ENCODE assay signal across 19 cellular contexts in the genomic region with DNA sequence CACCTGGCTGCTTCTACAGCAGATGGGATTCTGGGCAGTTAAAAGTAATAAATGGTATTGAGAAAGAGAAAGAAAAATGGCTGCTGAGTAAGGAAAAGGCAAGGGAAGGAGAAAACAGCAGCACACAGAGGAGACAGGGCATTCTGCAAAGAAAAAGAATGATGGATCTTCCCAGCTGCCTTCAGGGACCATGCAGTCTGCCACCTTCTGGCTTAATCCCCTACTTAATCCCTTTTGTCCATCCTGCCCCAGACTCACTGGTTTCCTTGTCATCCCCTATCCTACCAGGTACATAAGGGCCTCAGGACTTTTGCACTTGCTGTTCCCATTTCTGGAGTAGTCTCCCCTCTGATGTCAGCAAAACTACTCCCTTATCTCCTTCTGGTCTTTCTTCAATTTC.
DNase-seq lines count a peak whose midpoint lies in the region; ATAC-seq and TF ChIP-seq lines count a peak whose summit lies in the region.
"Had no signal": no experiment of that assay in that cellular context is flagged by ENCODE, and none has a peak within 500 bp of the region (broad histone marks: within the 10 kb centered on the region; RNA-seq: fewer than 3 reads in every experiment).

No MANE protein-coding gene starts in this region.

- no peaks in the 10 kb centered on the region for H3K4me1 ChIP-seq in smooth muscle cell (ENCODE audit: low read depth)
- H3K4me1 ChIP-seq: HAP-1 had no signal

- H4K20me1 ChIP-seq in smooth muscle cell (ENCODE audit: low read depth), result no peaks in the 10 kb centered on the region

- H3F3A ChIP-seq in smooth muscle cell (ENCODE audit: low read depth), result no peaks in the 10 kb centered on the region

- peak; percentile 19 for DNase-seq in H7
- DNase-seq in NCI-H82 treated with DMSO at 0.1 percent for 48 hours (lab: John Stamatoyannopoulos, UW; ENCODE audit: unreplicated experiment), result peak; percentile 2
- no peak for DNase-seq in WTC11 (ENCODE audit: low spot score)
- no peak for DNase-seq in smooth muscle cell (lab: John Stamatoyannopoulos, UW; ENCODE audit: unreplicated experiment)
- DNase-seq in NAMALWA (ENCODE audit: low spot score), result no peak
- no peak for DNase-seq in HuH-7 (ENCODE audit: low spot score)
- DNase-seq: ACHN; AML-193; CD8-positive, alpha-beta T cell; COR-L47; DMS 273 treated with DMSO at 0.1 percent for 48 hours; DMS53; DND-41; EL had no signal

- no peak overlapping the region for H3K4me3 Mint-ChIP-seq in WTC11
- H3K4me3 Mint-ChIP-seq: CD14-positive monocyte; CD8-positive, alpha-beta T cell had no signal

- TF ChIP-seq CTCF in WTC11 (IDR thresholded peaks at IDR 0.05), result no peak
- no peak for TF ChIP-seq CTCF in smooth muscle cell (IDR thresholded peaks at IDR 0.05; ENCODE audit: borderline replicate concordance, insufficient read depth, poor library complexity, severe bottlenecking)

- peak overlapping the region; percentile 18 for H2AFZ ChIP-seq in smooth muscle cell (ENCODE audit: low read depth)

- peaks cover 43% of the 10 kb centered on the region for H3K9me3 Mint-ChIP-seq in WTC11

- peaks cover 3% of the 10 kb centered on the region for H3K27me3 Mint-ChIP-seq in WTC11 (ENCODE audit: low read depth)

- peak; percentile 70 for ATAC-seq in WTC11
- no peak for ATAC-seq in HG02759 (IDR thresholded peaks at IDR 0.05; ENCODE audit: unreplicated experiment)
- ATAC-seq: CD8-positive, alpha-beta T cell; GM12878 had no signal

- H3K27me3 ChIP-seq in H7 (ENCODE audit: control insufficient read depth, insufficient read depth, low read length) (no peaks in the 10 kb centered on the region), smooth muscle cell (ENCODE audit: low read depth) (no peaks in the 10 kb centered on the region)

- H3K36me3 ChIP-seq in H7 (replicated peaks; ENCODE audit: control insufficient read depth, insufficient read depth, low read length) (no peaks in the 10 kb centered on the region), smooth muscle cell (ENCODE audit: low read depth) (no peaks in the 10 kb centered on the region)
- H3K36me3 ChIP-seq: HAP-1 had no signal

- CTCF ChIA-PET in WTC11 (lab: Charles Lee), result interaction anchor here (0.7 to 5.1 kb wide), 2 partner anchors 9 to 126 kb away, joined by 3 to 33 read pairs; no protein-coding TSS in a partner anchor

- no peaks in the 10 kb centered on the region for H3K9me3 ChIP-seq in smooth muscle cell (replicated peaks; ENCODE audit: low read depth)

- 0 out of 2 replicates have a peak, but pooled peaks cover 3% of the 10 kb centered on the region for H3K4me1 Mint-ChIP-seq in WTC11
- H3K4me1 Mint-ChIP-seq: CD14-positive monocyte had no signal

- no peak overlapping the region for H3K4me3 ChIP-seq in H7 (ENCODE audit: insufficient read depth, low read depth, low read length)
- H3K4me3 ChIP-seq in smooth muscle cell, result no peak overlapping the region
- H3K4me3 ChIP-seq: GM12878, HAP-1 had no signal

- peaks cover 17% of the 10 kb centered on the region for H3K36me3 Mint-ChIP-seq in WTC11
- H3K36me3 Mint-ChIP-seq: CD14-positive monocyte; CD8-positive, alpha-beta T cell had no signal

- no peak overlapping the region for H3K9ac ChIP-seq in smooth muscle cell (ENCODE audit: low read depth)
- H3K9ac ChIP-seq: KMS-11 had no signal

- H3K27ac ChIP-seq in smooth muscle cell (ENCODE audit: low read depth), result no peak overlapping the region
- H3K27ac ChIP-seq: KMS-11 had no signal

- no peak overlapping the region for H3K4me2 ChIP-seq in smooth muscle cell
- H3K4me2 ChIP-seq: KMS-11 had no signal

- H3K27ac Mint-ChIP-seq in WTC11, result no peak overlapping the region
- H3K27ac Mint-ChIP-seq: CD14-positive monocyte; CD8-positive, alpha-beta T cell had no signal

- H3K79me2 ChIP-seq in smooth muscle cell (ENCODE audit: low read depth), result no peaks in the 10 kb centered on the region

- POLR2A ChIA-PET in WTC11 (lab: Charles Lee), result no interaction called here

TF ChIP-seq in WTC11, 78 proteins besides CTCF, POLR2A, EP300 and RAD21:
- TF ChIP-seq, protein P1, sequence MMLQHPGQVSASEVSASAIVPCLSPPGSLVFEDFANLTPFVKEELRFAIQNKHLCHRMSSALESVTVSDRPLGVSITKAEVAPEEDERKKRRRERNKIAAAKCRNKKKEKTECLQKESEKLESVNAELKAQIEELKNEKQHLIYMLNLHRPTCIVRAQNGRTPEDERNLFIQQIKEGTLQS (CRISPR knock-in tag; conservative IDR thresholded peaks at IDR 0.05), result no peak
- no peak for TF ChIP-seq CREM (CRISPR knock-in tag; IDR thresholded peaks at IDR 0.05)
- no peak for TF ChIP-seq ZNF396 (CRISPR knock-in tag; IDR thresholded peaks at IDR 0.05; ENCODE audit: borderline replicate concordance)
- TF ChIP-seq ZNF416 (CRISPR knock-in tag; IDR thresholded peaks at IDR 0.05), result no peak
- TF ChIP-seq, protein P2, sequence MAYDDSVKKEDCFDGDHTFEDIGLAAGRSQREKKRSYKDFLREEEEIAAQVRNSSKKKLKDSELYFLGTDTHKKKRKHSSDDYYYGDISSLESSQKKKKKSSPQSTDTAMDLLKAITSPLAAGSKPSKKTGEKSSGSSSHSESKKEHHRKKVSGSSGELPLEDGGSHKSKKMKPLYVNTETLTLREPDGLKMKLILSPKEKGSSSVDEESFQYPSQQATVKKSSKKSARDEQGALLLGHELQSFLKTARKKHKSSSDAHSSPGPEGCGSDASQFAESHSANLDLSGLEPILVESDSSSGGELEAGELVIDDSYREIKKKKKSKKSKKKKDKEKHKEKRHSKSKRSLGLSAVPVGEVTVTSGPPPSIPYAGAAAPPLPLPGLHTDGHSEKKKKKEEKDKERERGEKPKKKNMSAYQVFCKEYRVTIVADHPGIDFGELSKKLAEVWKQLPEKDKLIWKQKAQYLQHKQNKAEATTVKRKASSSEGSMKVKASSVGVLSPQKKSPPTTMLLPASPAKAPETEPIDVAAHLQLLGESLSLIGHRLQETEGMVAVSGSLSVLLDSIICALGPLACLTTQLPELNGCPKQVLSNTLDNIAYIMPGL (CRISPR knock-in tag; IDR thresholded peaks at IDR 0.05), result no peak
- TF ChIP-seq ZNF423 (CRISPR knock-in tag; IDR thresholded peaks at IDR 0.05), result no peak
- TF ChIP-seq NR2C2 (CRISPR knock-in tag; IDR thresholded peaks at IDR 0.05), result no peak
- no peak for TF ChIP-seq ZNF219 (CRISPR knock-in tag; IDR thresholded peaks at IDR 0.05; ENCODE audit: borderline replicate concordance)
- no peak for TF ChIP-seq GRHL2 (CRISPR knock-in tag; IDR thresholded peaks at IDR 0.05; ENCODE audit: insufficient replicate concordance, severe bottlenecking)
- no peak for TF ChIP-seq JUN (CRISPR knock-in tag; IDR thresholded peaks at IDR 0.05)
- TF ChIP-seq SP1 (CRISPR knock-in tag; conservative IDR thresholded peaks at IDR 0.05), result no peak

Comparison
In these comparisons a context has a peak if more than half of its experiments do, and no peak if none do; other contexts are left out.
1. DNase-seq: peak in H7 (single experiment) and NCI-H82 treated with DMSO at 0.1 percent for 48 hours (single experiment); none in WTC11 (single experiment), smooth muscle cell (single experiment), NAMALWA (single experiment) and HuH-7 (single experiment).